In the genomic region with DNA sequence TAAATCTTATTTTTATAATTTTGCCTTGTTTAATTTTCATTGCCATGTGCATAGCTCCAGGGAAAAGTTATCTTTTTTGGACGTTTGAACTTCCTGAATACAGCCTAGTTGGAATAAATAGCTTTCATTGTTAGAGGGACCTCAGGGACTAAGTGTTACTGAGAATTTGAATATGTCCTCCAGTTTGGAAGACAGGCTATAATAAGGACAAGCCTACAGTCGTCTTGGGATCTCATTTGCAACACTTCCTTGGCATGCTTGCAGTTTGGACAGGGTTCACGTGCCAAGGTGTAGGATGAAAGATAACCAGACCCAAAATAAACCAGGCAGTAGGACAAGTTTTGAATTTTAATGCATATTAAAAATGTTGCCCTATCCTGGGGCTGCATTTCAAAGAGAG, we compare ENCODE assay signal across 24 cellular contexts.
"Had no signal": no experiment of that assay in that cellular context is flagged by ENCODE, and none has a peak within 500 bp of the region (broad histone marks: within the 10 kb centered on the region; RNA-seq: fewer than 3 reads in every experiment).

No MANE protein-coding gene starts in this region.

- H3K4me3 Mint-ChIP-seq: activated CD4-positive, alpha-beta T cell treated with anti-CD3 and anti-CD28 coated beads, Interleukin-2, amount 10 ng/mL, durations not matched to agents 7 days and 5 days; activated CD8-positive, alpha-beta memory T cell treated with anti-CD3 and anti-CD28 coated beads, Interleukin-2, amount 10 ng/mL, durations not matched to agents 7 days and 5 days; activated CD8-positive, alpha-beta T cell treated with anti-CD3 and anti-CD28 coated beads for 36 hours; activated naive CD8-positive, alpha-beta T cell treated with anti-CD3 and anti-CD28 coated beads, Interleukin-2, amount 50 U/mL, for 24 hours; activated T-helper 1 cell treated with anti-CD3 and anti-CD28 coated beads, Interleukin-12 subunit alpha, Interleukin-12 subunit beta, Interleukin-2, Interleukin-4 antibody, amounts not matched to agents 30 ng/mL and 10 ng/mL and 1 ng/mL, durations not matched to agents 14 hours and 24 hours and 36 hours; dendritic cell treated with granulocyte-macrophage colony-stimulating factor and Interleukin-4, amounts not matched to agents 40 ng/mL and 50 ng/mL, for 4 days; nephron progenitor cell; stimulated activated naive CD8-positive, alpha-beta T cell treated with anti-CD3 and anti-CD28 coated beads, Interleukin-15, Interleukin-2, amounts not matched to agents 100 ng/mL and 50 ng/mL, for 24 hours had no signal

- H3K4me1 ChIP-seq: foreskin keratinocyte, transverse colon had no signal

- H3K4me3 ChIP-seq: suprapubic skin, transverse colon had no signal

- H3K27ac Mint-ChIP-seq: activated CD4-positive, alpha-beta T cell treated with anti-CD3 and anti-CD28 coated beads, Interleukin-2, amount 10 ng/mL, durations not matched to agents 7 days and 5 days; activated CD8-positive, alpha-beta memory T cell treated with anti-CD3 and anti-CD28 coated beads, Interleukin-2, amount 10 ng/mL, durations not matched to agents 7 days and 5 days; activated CD8-positive, alpha-beta T cell treated with anti-CD3 and anti-CD28 coated beads for 36 hours; activated naive CD8-positive, alpha-beta T cell treated with anti-CD3 and anti-CD28 coated beads, Interleukin-2, amount 50 U/mL, for 24 hours; activated T-helper 1 cell treated with anti-CD3 and anti-CD28 coated beads, Interleukin-12 subunit alpha, Interleukin-12 subunit beta, Interleukin-2, Interleukin-4 antibody, amounts not matched to agents 30 ng/mL and 10 ng/mL and 1 ng/mL, durations not matched to agents 14 hours and 24 hours and 36 hours; dendritic cell treated with granulocyte-macrophage colony-stimulating factor and Interleukin-4, amounts not matched to agents 40 ng/mL and 50 ng/mL, for 4 days; nephron progenitor cell; stimulated activated naive CD8-positive, alpha-beta T cell treated with anti-CD3 and anti-CD28 coated beads, Interleukin-15, Interleukin-2, amounts not matched to agents 100 ng/mL and 50 ng/mL, for 24 hours had no signal

- H3K4me1 Mint-ChIP-seq: activated CD4-positive, alpha-beta T cell treated with anti-CD3 and anti-CD28 coated beads, Interleukin-2, amount 10 ng/mL, durations not matched to agents 7 days and 5 days; activated CD8-positive, alpha-beta memory T cell treated with anti-CD3 and anti-CD28 coated beads, Interleukin-2, amount 10 ng/mL, durations not matched to agents 7 days and 5 days; activated naive CD8-positive, alpha-beta T cell treated with anti-CD3 and anti-CD28 coated beads, Interleukin-2, amount 50 U/mL, for 24 hours; nephron progenitor cell had no signal

- H3K27me3 ChIP-seq: suprapubic skin, transverse colon had no signal

- H3K36me3 ChIP-seq: suprapubic skin, transverse colon had no signal

- H3K9me3 Mint-ChIP-seq: activated CD8-positive, alpha-beta T cell treated with anti-CD3 and anti-CD28 coated beads for 36 hours; activated naive CD8-positive, alpha-beta T cell treated with anti-CD3 and anti-CD28 coated beads, Interleukin-2, amount 50 U/mL, for 24 hours; activated T-helper 1 cell treated with anti-CD3 and anti-CD28 coated beads, Interleukin-12 subunit alpha, Interleukin-12 subunit beta, Interleukin-2, Interleukin-4 antibody, amounts not matched to agents 30 ng/mL and 10 ng/mL and 1 ng/mL, durations not matched to agents 14 hours and 24 hours and 36 hours; dendritic cell treated with granulocyte-macrophage colony-stimulating factor and Interleukin-4, amounts not matched to agents 40 ng/mL and 50 ng/mL, for 4 days had no signal

- H3K9me3 ChIP-seq: suprapubic skin, transverse colon had no signal

- H3K27ac ChIP-seq: foreskin keratinocyte, suprapubic skin, transverse colon, VCaP had no signal

- H3K27me3 Mint-ChIP-seq: activated CD8-positive, alpha-beta T cell treated with anti-CD3 and anti-CD28 coated beads for 36 hours; dendritic cell treated with granulocyte-macrophage colony-stimulating factor and Interleukin-4, amounts not matched to agents 40 ng/mL and 50 ng/mL, for 4 days had no signal

- H3K36me3 Mint-ChIP-seq: activated CD8-positive, alpha-beta memory T cell treated with anti-CD3 and anti-CD28 coated beads, Interleukin-2, amount 10 ng/mL, durations not matched to agents 7 days and 5 days had no signal

- ATAC-seq: activated CD4-positive, CD25-positive, alpha-beta regulatory T cell treated with anti-CD3 and anti-CD28 coated beads, Interleukin-2, amount 50 U/mL, for 24 hours; activated CD8-positive, alpha-beta memory T cell treated with anti-CD3 and anti-CD28 coated beads, Interleukin-2, amount 10 ng/mL, durations not matched to agents 7 days and 5 days; activated CD8-positive, alpha-beta T cell treated with anti-CD3 and anti-CD28 coated beads for 36 hours; activated naive CD8-positive, alpha-beta T cell treated with anti-CD3 and anti-CD28 coated beads, Interleukin-2, amount 50 U/mL, for 24 hours; foreskin keratinocyte had no signal

- DNase-seq: activated CD4-positive, alpha-beta T cell treated with anti-CD3 and anti-CD28 coated beads, Interleukin-2, amount 10 ng/mL, durations not matched to agents 7 days and 5 days; activated CD8-positive, alpha-beta memory T cell treated with anti-CD3 and anti-CD28 coated beads, Interleukin-2, amount 10 ng/mL, durations not matched to agents 7 days and 5 days; activated CD8-positive, alpha-beta T cell treated with anti-CD3 and anti-CD28 coated beads for 36 hours; activated gamma-delta T cell; activated naive CD4-positive, alpha-beta T cell treated with anti-CD3 and anti-CD28 coated beads, Interleukin-2, amount 50 U/mL, for 16 hours; activated naive CD8-positive, alpha-beta T cell treated with anti-CD3 and anti-CD28 coated beads, Interleukin-2, amount 50 U/mL, for 24 hours; caudate nucleus; effector CD4-positive, alpha-beta T cell; foreskin keratinocyte; hippocampal formation; kidney glomerular epithelial cell; mesenchymal stem cell; nephron progenitor cell; occipital lobe; retina; stimulated activated CD4-positive, alpha-beta T cell treated with anti-CD3 and anti-CD28 coated beads, Interleukin-12 subunit alpha, Interleukin-12 subunit beta, amount 100 ng/mL, for 4 hours; stimulated activated CD4-positive, alpha-beta T cell treated with anti-CD3 and anti-CD28 coated beads, Interleukin-4, amount 100 ng/mL, for 4 hours; transverse colon had no signal
